ENCODE assay signal across 21 cellular contexts in genomic region chr9:91258448-91258847, GRCh38.
"Had no signal": no experiment of that assay in that cellular context is flagged by ENCODE, and none has a peak within 500 bp of the region (broad histone marks: within the 10 kb centered on the region; RNA-seq: fewer than 3 reads in every experiment).

No MANE protein-coding gene starts in this region.

- H3K9me3 Mint-ChIP-seq: activated naive CD4-positive, alpha-beta T cell treated with anti-CD3 and anti-CD28 coated beads, Interleukin-2, amount 50 U/mL, for 24 hours; immature natural killer cell; memory B cell; neural crest cell; stimulated activated naive CD8-positive, alpha-beta T cell treated with anti-CD3 and anti-CD28 coated beads, Interleukin-15, Interleukin-2, amounts not matched to agents 100 ng/mL and 50 ng/mL, for 24 hours had no signal

- H3K27me3 Mint-ChIP-seq: activated naive CD4-positive, alpha-beta T cell treated with anti-CD3 and anti-CD28 coated beads, Interleukin-2, amount 50 U/mL, for 24 hours; memory B cell; stimulated activated naive CD8-positive, alpha-beta T cell treated with anti-CD3 and anti-CD28 coated beads, Interleukin-15, Interleukin-2, amounts not matched to agents 100 ng/mL and 50 ng/mL, for 24 hours had no signal

- H3K27me3 ChIP-seq: esophagus muscularis mucosa, gastroesophageal sphincter, heart right ventricle, suprapubic skin, transverse colon had no signal

- ATAC-seq: gastroesophageal sphincter, right cardiac atrium had no signal

- H3K27ac ChIP-seq: esophagus muscularis mucosa, gastroesophageal sphincter, prostate gland, suprapubic skin, transverse colon, WERI-Rb-1 had no signal

- H3K27ac Mint-ChIP-seq: activated naive CD4-positive, alpha-beta T cell treated with anti-CD3 and anti-CD28 coated beads, Interleukin-2, amount 50 U/mL, for 24 hours; stimulated activated naive CD8-positive, alpha-beta T cell treated with anti-CD3 and anti-CD28 coated beads, Interleukin-15, Interleukin-2, amounts not matched to agents 100 ng/mL and 50 ng/mL, for 24 hours had no signal

- H3K4me1 Mint-ChIP-seq: activated naive CD4-positive, alpha-beta T cell treated with anti-CD3 and anti-CD28 coated beads, Interleukin-2, amount 50 U/mL, for 24 hours; neural crest cell had no signal

- DNase-seq: activated CD4-positive, alpha-beta T cell treated with anti-CD3 and anti-CD28 coated beads for 1 hour; activated CD4-positive, alpha-beta T cell treated with anti-CD3 and anti-CD28 coated beads, Interleukin-2, amount 50 U/mL, for 4 hours; activated gamma-delta T cell; cerebellar nuclear complex; effector CD8-positive, alpha-beta T cell; heart right ventricle; immature natural killer cell; kidney glomerular epithelial cell; right cardiac atrium; T1000; transverse colon; WERI-Rb-1 had no signal

- H3K36me3 ChIP-seq: gastroesophageal sphincter, heart right ventricle, prostate gland, suprapubic skin, transverse colon, WERI-Rb-1 had no signal

- H3K4me3 Mint-ChIP-seq: activated naive CD4-positive, alpha-beta T cell treated with anti-CD3 and anti-CD28 coated beads, Interleukin-2, amount 50 U/mL, for 24 hours; immature natural killer cell; memory B cell; neural crest cell; stimulated activated naive CD8-positive, alpha-beta T cell treated with anti-CD3 and anti-CD28 coated beads, Interleukin-15, Interleukin-2, amounts not matched to agents 100 ng/mL and 50 ng/mL, for 24 hours had no signal

- H3K4me3 ChIP-seq: esophagus muscularis mucosa, gastroesophageal sphincter, heart right ventricle, prostate gland, skin epidermis, suprapubic skin, transverse colon had no signal

- H3K9me3 ChIP-seq: esophagus muscularis mucosa, gastroesophageal sphincter, heart right ventricle, prostate gland, suprapubic skin, transverse colon had no signal

- H3K4me1 ChIP-seq: prostate gland, suprapubic skin, transverse colon had no signal
